ENCODE assay signal across 33 cellular contexts in the genomic region with DNA sequence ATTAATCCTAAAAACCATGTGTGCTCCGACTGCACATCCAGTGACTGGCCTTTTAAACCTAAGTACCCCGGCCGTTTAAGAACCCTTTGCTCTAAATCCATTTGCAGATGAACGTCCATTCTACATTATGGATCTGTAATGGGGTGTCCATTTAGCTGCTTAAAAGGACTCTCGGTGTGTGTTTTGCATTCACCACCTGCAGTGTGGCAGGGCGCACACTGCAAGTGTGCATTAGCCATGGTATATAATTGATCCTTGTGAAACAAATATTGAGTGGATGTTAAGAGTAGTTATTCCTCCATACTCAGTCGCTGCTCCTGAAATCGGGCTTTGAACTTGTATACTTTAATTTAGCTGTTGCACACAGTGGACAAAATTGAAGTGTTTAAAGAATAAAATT.
"Had no signal": no experiment of that assay in that cellular context is flagged by ENCODE, and none has a peak within 500 bp of the region (broad histone marks: within the 10 kb centered on the region; RNA-seq: fewer than 3 reads in every experiment).

No MANE protein-coding gene starts in this region.

- H3K27me3 ChIP-seq: MG63 had no signal

- H3K27ac ChIP-seq: KMS-11 had no signal

- H3K9ac ChIP-seq: KMS-11 had no signal

- H3K36me3 ChIP-seq: MG63 had no signal

- H3K4me3 ChIP-seq: MG63 had no signal

- DNase-seq: Karpas-422, Kasumi-1, KG1, MG63, MM.1S, MV-4-11, NCI-H1048, NCI-H1092, NCI-H1092 treated with DMSO at 0.1 percent for 48 hours, NCI-H1105, NCI-H1105 treated with DMSO at 0.1 percent for 48 hours, NCI-H1417 treated with DMSO at 0.1 percent for 48 hours, NCI-H1436, NCI-H1436 treated with DMSO at 0.1 percent for 48 hours, NCI-H146, NCI-H1694, NCI-H1694 treated with DMSO at 0.1 percent for 48 hours, NCI-H187, NCI-H187 treated with DMSO at 0.1 percent for 48 hours, NCI-H1930, NCI-H2029, NCI-H2029 treated with DMSO at 0.1 percent for 48 hours, NCI-H2081, NCI-H2081 treated with DMSO at 0.1 percent for 48 hours, NCI-H2107, NCI-H2171, NCI-H2171 treated with DMSO at 0.1 percent for 48 hours, NCI-H2227 treated with DMSO at 0.1 percent for 48 hours, NCI-H226, NCI-H345, NCI-H446, NCI-H446 treated with DMSO at 0.1 percent for 48 hours had no signal

- H3K4me2 ChIP-seq: KMS-11 had no signal

- H3K9me3 ChIP-seq: MG63 had no signal
